Comparison of ENCODE assay signal across 1 cellular context in the genomic region with DNA sequence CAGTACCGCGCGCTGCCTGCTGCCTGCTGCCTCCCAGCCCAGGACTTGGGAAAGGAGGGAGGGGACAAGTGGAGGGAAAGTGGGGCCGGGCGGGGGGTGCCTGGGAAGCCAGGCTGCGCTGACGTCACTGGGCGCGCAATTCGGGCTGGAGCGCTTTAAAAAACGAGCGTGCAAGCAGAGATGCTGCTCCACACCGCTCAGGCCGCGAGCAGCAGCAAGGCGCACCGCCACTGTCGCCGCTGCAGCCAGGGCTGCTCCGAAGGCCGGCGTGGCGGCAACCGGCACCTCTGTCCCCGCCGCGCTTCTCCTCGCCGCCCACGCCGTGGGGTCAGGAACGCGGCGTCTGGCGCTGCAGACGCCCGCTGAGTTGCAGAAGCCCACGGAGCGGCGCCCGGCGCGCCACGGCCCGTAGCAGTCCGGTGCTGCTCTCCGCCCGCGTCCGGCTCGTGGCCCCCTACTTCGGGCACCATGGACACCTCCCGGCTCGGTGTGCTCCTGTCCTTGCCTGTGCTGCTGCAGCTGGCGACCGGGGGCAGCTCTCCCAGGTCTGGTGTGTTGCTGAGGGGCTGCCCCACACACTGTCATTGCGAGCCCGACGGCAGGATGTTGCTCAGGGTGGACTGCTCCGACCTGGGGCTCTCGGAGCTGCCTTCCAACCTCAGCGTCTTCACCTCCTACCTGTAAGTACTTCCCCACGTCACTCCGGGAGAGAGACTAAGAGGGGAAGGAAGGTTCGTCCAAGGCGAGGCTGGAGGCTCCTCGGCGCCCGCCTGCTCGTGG.
A peak's percentile ranks its signal among the peaks of the same experiment; 100 is the strongest.
TF ChIP-seq lines count a peak whose summit lies in the region.

A gene with protein sequence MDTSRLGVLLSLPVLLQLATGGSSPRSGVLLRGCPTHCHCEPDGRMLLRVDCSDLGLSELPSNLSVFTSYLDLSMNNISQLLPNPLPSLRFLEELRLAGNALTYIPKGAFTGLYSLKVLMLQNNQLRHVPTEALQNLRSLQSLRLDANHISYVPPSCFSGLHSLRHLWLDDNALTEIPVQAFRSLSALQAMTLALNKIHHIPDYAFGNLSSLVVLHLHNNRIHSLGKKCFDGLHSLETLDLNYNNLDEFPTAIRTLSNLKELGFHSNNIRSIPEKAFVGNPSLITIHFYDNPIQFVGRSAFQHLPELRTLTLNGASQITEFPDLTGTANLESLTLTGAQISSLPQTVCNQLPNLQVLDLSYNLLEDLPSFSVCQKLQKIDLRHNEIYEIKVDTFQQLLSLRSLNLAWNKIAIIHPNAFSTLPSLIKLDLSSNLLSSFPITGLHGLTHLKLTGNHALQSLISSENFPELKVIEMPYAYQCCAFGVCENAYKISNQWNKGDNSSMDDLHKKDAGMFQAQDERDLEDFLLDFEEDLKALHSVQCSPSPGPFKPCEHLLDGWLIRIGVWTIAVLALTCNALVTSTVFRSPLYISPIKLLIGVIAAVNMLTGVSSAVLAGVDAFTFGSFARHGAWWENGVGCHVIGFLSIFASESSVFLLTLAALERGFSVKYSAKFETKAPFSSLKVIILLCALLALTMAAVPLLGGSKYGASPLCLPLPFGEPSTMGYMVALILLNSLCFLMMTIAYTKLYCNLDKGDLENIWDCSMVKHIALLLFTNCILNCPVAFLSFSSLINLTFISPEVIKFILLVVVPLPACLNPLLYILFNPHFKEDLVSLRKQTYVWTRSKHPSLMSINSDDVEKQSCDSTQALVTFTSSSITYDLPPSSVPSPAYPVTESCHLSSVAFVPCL (plus strand): TSS at position 186 of the 780 bp plus-strand sequence. CDS start 283 bp downstream, at position 469.

TF ChIP-seq in WTC11, 78 proteins besides CTCF, POLR2A, EP300 and RAD21 (continued from another document):
- TF ChIP-seq, protein P1, sequence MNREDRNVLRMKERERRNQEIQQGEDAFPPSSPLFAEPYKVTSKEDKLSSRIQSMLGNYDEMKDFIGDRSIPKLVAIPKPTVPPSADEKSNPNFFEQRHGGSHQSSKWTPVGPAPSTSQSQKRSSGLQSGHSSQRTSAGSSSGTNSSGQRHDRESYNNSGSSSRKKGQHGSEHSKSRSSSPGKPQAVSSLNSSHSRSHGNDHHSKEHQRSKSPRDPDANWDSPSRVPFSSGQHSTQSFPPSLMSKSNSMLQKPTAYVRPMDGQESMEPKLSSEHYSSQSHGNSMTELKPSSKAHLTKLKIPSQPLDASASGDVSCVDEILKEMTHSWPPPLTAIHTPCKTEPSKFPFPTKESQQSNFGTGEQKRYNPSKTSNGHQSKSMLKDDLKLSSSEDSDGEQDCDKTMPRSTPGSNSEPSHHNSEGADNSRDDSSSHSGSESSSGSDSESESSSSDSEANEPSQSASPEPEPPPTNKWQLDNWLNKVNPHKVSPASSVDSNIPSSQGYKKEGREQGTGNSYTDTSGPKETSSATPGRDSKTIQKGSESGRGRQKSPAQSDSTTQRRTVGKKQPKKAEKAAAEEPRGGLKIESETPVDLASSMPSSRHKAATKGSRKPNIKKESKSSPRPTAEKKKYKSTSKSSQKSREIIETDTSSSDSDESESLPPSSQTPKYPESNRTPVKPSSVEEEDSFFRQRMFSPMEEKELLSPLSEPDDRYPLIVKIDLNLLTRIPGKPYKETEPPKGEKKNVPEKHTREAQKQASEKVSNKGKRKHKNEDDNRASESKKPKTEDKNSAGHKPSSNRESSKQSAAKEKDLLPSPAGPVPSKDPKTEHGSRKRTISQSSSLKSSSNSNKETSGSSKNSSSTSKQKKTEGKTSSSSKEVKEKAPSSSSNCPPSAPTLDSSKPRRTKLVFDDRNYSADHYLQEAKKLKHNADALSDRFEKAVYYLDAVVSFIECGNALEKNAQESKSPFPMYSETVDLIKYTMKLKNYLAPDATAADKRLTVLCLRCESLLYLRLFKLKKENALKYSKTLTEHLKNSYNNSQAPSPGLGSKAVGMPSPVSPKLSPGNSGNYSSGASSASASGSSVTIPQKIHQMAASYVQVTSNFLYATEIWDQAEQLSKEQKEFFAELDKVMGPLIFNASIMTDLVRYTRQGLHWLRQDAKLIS (CRISPR knock-in tag; IDR thresholded peaks at IDR 0.05; ENCODE audit: borderline replicate concordance) = no peak
- TF ChIP-seq ZNF121 (CRISPR knock-in tag; IDR thresholded peaks at IDR 0.05) = no peak
- TF ChIP-seq MYBL2 (CRISPR knock-in tag; IDR thresholded peaks at IDR 0.05) = 0 out of 2 replicates have a peak, but pooled peaks have one; percentile 12
- TF ChIP-seq SOX15 (CRISPR knock-in tag; IDR thresholded peaks at IDR 0.05) = no peak
- TF ChIP-seq, protein P2, sequence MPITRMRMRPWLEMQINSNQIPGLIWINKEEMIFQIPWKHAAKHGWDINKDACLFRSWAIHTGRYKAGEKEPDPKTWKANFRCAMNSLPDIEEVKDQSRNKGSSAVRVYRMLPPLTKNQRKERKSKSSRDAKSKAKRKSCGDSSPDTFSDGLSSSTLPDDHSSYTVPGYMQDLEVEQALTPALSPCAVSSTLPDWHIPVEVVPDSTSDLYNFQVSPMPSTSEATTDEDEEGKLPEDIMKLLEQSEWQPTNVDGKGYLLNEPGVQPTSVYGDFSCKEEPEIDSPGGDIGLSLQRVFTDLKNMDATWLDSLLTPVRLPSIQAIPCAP (CRISPR knock-in tag; IDR thresholded peaks at IDR 0.05) = no peak
- peak; percentile 34; the same call in 1 of the 2 replicates for TF ChIP-seq CREM (CRISPR knock-in tag; IDR thresholded peaks at IDR 0.05)
- TF ChIP-seq ZNF219 (CRISPR knock-in tag; IDR thresholded peaks at IDR 0.05; ENCODE audit: borderline replicate concordance) = 0 out of 2 replicates have a peak, but pooled peaks have one; percentile 11
- TF ChIP-seq, protein P3, sequence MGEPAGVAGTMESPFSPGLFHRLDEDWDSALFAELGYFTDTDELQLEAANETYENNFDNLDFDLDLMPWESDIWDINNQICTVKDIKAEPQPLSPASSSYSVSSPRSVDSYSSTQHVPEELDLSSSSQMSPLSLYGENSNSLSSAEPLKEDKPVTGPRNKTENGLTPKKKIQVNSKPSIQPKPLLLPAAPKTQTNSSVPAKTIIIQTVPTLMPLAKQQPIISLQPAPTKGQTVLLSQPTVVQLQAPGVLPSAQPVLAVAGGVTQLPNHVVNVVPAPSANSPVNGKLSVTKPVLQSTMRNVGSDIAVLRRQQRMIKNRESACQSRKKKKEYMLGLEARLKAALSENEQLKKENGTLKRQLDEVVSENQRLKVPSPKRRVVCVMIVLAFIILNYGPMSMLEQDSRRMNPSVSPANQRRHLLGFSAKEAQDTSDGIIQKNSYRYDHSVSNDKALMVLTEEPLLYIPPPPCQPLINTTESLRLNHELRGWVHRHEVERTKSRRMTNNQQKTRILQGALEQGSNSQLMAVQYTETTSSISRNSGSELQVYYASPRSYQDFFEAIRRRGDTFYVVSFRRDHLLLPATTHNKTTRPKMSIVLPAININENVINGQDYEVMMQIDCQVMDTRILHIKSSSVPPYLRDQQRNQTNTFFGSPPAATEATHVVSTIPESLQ (CRISPR knock-in tag; IDR thresholded peaks at IDR 0.05) = no peak
- no peak for TF ChIP-seq ESRRA (CRISPR knock-in tag; IDR thresholded peaks at IDR 0.05; ENCODE audit: borderline replicate concordance)
- no peak for TF ChIP-seq ATF1 (CRISPR knock-in tag; IDR thresholded peaks at IDR 0.05)
- TF ChIP-seq ZBTB21 (CRISPR knock-in tag; IDR thresholded peaks at IDR 0.05; ENCODE audit: borderline replicate concordance) = peak; percentile 38; the same call in 1 of the 2 replicates
